Comparison of ENCODE assay signal across 8 cellular contexts in genomic region chr4:338759-339097, GRCh38. TPM values are rescaled to one million over a fixed set of nuclear protein-coding genes. Genes with fewer than 3 reads are reported as not detected.
DNase-seq lines count a peak whose midpoint lies in the region; ATAC-seq and FAIRE-seq lines count a peak whose summit lies in the region.

No MANE protein-coding gene starts in this region.

- CTCF ChIA-PET in activated CD4-positive, alpha-beta memory T cell treated with anti-CD3 and anti-CD28 coated beads, Interleukin-2, amount 10 ng/mL, durations not matched to agents 7 days and 5 days (lab: Charles Lee): no interaction called here

- H3K9me3 ChIP-seq in GM23248 (ENCODE audit: low read depth) (no peaks in the 10 kb centered on the region), right cardiac atrium (ENCODE audit: control insufficient read depth, low read length) (peaks cover 2% of the 10 kb centered on the region), small intestine (ENCODE audit: control insufficient read depth, low read depth) (no peaks in the 10 kb centered on the region)

- no peak for DNase-seq in GM23248
- no peak for DNase-seq in activated CD4-positive, alpha-beta memory T cell treated with anti-CD3 and anti-CD28 coated beads, Interleukin-2, amount 10 ng/mL, durations not matched to agents 7 days and 5 days
- peak in 1 of 3 donors; percentile 13 for DNase-seq in right cardiac atrium
- DNase-seq in small intestine: no peak
- DNase-seq in MV-4-11 (lab: John Stamatoyannopoulos, UW): no peak
- DNase-seq in NCI-H2227 (lab: John Stamatoyannopoulos, UW; ENCODE audit: unreplicated experiment): no peak
- DNase-seq in activated CD8-positive, alpha-beta memory T cell treated with anti-CD3 and anti-CD28 coated beads for 24 hours: no peak

- peak overlapping the region; percentile 93 for H3K27ac Mint-ChIP-seq in activated CD4-positive, alpha-beta memory T cell treated with anti-CD3 and anti-CD28 coated beads, Interleukin-2, amount 10 ng/mL, durations not matched to agents 7 days and 5 days

- peaks cover 34% of the 10 kb centered on the region for H3K4me1 Mint-ChIP-seq in activated CD4-positive, alpha-beta memory T cell treated with anti-CD3 and anti-CD28 coated beads, Interleukin-2, amount 10 ng/mL, durations not matched to agents 7 days and 5 days

- H3K9me3 Mint-ChIP-seq in activated CD4-positive, alpha-beta memory T cell treated with anti-CD3 and anti-CD28 coated beads, Interleukin-2, amount 10 ng/mL, durations not matched to agents 7 days and 5 days: peaks cover 50% of the 10 kb centered on the region

- no peaks in the 10 kb centered on the region for H3K4me1 ChIP-seq in GM23248 (ENCODE audit: insufficient read depth)
- peaks cover 7% of the 10 kb centered on the region for H3K4me1 ChIP-seq in right cardiac atrium (ENCODE audit: control insufficient read depth, insufficient read depth, low read length)
- peaks cover 0 to 2% of the 10 kb centered on the region in 2 donors for H3K4me1 ChIP-seq in small intestine (ENCODE audit: control insufficient read depth in 2 of 2, insufficient read depth in 1 of 2, low read depth in 1 of 2, low read length in 1 of 2)

- H4K20me1 ChIP-seq in GM23248 (ENCODE audit: insufficient read depth): no peaks in the 10 kb centered on the region

- H3K27me3 Mint-ChIP-seq in activated CD4-positive, alpha-beta memory T cell treated with anti-CD3 and anti-CD28 coated beads, Interleukin-2, amount 10 ng/mL, durations not matched to agents 7 days and 5 days: no peaks in the 10 kb centered on the region

- 42 to 43% methylated on average over 10 to 13 of the region's 13 CpGs for WGBS in GM23248 (ENCODE audit: low coverage in 1 of 2, low lambda C conversion rate in 2 of 2, missing lambda C conversion rate in 2 of 2), 2 experiments
- WGBS in right cardiac atrium: 27% methylated on average over 13 of the region's 13 CpGs
- WGBS in small intestine, 3 donors: 34 to 60% (median 38%) methylated on average over 13 of the region's 13 CpGs

- H3K4me3 Mint-ChIP-seq in activated CD4-positive, alpha-beta memory T cell treated with anti-CD3 and anti-CD28 coated beads, Interleukin-2, amount 10 ng/mL, durations not matched to agents 7 days and 5 days: peak overlapping the region; percentile 98

- in situ Hi-C loops in GM23248 (cut with MboI): no loop called here

- no peak for ATAC-seq in right cardiac atrium
- no peak for ATAC-seq in HG03175 (IDR thresholded peaks at IDR 0.05; ENCODE audit: unreplicated experiment)

- H3K79me2 ChIP-seq in GM23248 (ENCODE audit: insufficient read depth): peaks cover 58% of the 10 kb centered on the region

- H3K36me3 ChIP-seq in GM23248 (ENCODE audit: low read depth): peaks cover 11% of the 10 kb centered on the region
- H3K36me3 ChIP-seq in small intestine (ENCODE audit: control insufficient read depth in 2 of 2, insufficient read depth in 2 of 2, low read length in 2 of 2): peaks cover 1 to 3% of the 10 kb centered on the region in 2 donors

- 0 out of 2 replicates have a peak, but pooled peaks cover 6% of the 10 kb centered on the region for H3F3A ChIP-seq in GM23248 (ENCODE audit: insufficient read depth)

- H3K27me3 ChIP-seq in GM23248 (replicated peaks; ENCODE audit: insufficient read depth): no peaks in the 10 kb centered on the region
- no peaks in the 10 kb centered on the region for H3K27me3 ChIP-seq in right cardiac atrium (ENCODE audit: control insufficient read depth, insufficient read depth)
- H3K27me3 ChIP-seq in small intestine (ENCODE audit: control insufficient read depth in 2 of 2, insufficient read depth in 2 of 2, low read length in 2 of 2): no peaks in the 10 kb centered on the region

- H3K9me2 ChIP-seq in GM23248 (ENCODE audit: insufficient read depth): no peaks in the 10 kb centered on the region

- H3K9ac ChIP-seq in GM23248: peak overlapping the region; percentile 91

- FAIRE-seq in small intestine (lab: Jason Lieb, UNC): no peak

- H3K27ac ChIP-seq in GM23248: peak overlapping the region; percentile 91; the same call in 1 of the 2 replicates
- no peak overlapping the region for H3K27ac ChIP-seq in right cardiac atrium (ENCODE audit: low read length)
- no peak overlapping the region for H3K27ac ChIP-seq in small intestine (ENCODE audit: low read depth in 1 of 2, low read length in 1 of 2)

- POLR2A ChIA-PET in activated CD4-positive, alpha-beta memory T cell treated with anti-CD3 and anti-CD28 coated beads, Interleukin-2, amount 10 ng/mL, durations not matched to agents 7 days and 5 days (lab: Charles Lee): interaction anchor here (2.1 to 3.8 kb wide), 5 partner anchors 135 to 335 kb away, joined by 10 to 27 read pairs (median 15); partner anchors contain the start of genes ATP5ME, MYL5, PIGG and ZNF718

- peaks cover 78% of the 10 kb centered on the region for H3K36me3 Mint-ChIP-seq in activated CD4-positive, alpha-beta memory T cell treated with anti-CD3 and anti-CD28 coated beads, Interleukin-2, amount 10 ng/mL, durations not matched to agents 7 days and 5 days (ENCODE audit: low read depth)

- H2AFZ ChIP-seq in GM23248: peak overlapping the region; percentile 93

- peak overlapping the region; percentile 85 for H3K4me2 ChIP-seq in GM23248 (ENCODE audit: unreplicated experiment)

- H3K4me3 ChIP-seq in GM23248 (peak overlapping the region; percentile 89), right cardiac atrium (ENCODE audit: low read length) (peak overlapping the region; percentile 55), small intestine (ENCODE audit: low read depth in 1 of 2, low read length in 2 of 2) (peak overlapping the region; percentile 71 to 90)

- intact Hi-C loops in right cardiac atrium (cut with DNase I): no loop called here

RNA-seq across cellular contexts. Expression of gene ZNF141, which starts 1.1 kb away (rescaled TPM):
- total RNA-seq in GM23248 (2014; rRNA removed; shearing (Covaris generic)): 6.7 and 7.6 TPM in 2 replicates
- polyA plus RNA-seq in GM23248 (2016; fragmentation: Nextera tagmentation; extraction: Ambion mirVana) (2.1 and 3.3 TPM in 2 replicates), right cardiac atrium (3.1 TPM), small intestine (1 to 10 TPM; 1.9 to 3.8 (median 3.4) TPM)
- 10 to 100 TPM; 22.1 to 23.8 TPM for total RNA-seq in activated CD4-positive, alpha-beta memory T cell treated with anti-CD3 and anti-CD28 coated beads, Interleukin-2, amount 10 ng/mL, durations not matched to agents 7 days and 5 days
- total RNA-seq in right cardiac atrium: 10 to 100 TPM; 10.1 to 11.5 (median 11.3) TPM

RNA-seq across cellular contexts. Expression of gene ZNF732, which starts 33.5 kb away (rescaled TPM):
- 0.11 and 0.51 TPM in 2 replicates for total RNA-seq in GM23248 (2014; rRNA removed; shearing (Covaris generic))
- polyA plus RNA-seq in GM23248 (2016; fragmentation: Nextera tagmentation; extraction: Ambion mirVana) (0.11 TPM in 1 of 2 replicates, not detected in the other), right cardiac atrium (0.09 TPM), small intestine (under 1 TPM in 1 of 3 donors, not detected in 2; 0.06 TPM)
- total RNA-seq in activated CD4-positive, alpha-beta memory T cell treated with anti-CD3 and anti-CD28 coated beads, Interleukin-2, amount 10 ng/mL, durations not matched to agents 7 days and 5 days: not detected
- total RNA-seq in right cardiac atrium: under 1 TPM in 1 of 4 donors, not detected in 3; 0.25 TPM
